In the genomic region with DNA sequence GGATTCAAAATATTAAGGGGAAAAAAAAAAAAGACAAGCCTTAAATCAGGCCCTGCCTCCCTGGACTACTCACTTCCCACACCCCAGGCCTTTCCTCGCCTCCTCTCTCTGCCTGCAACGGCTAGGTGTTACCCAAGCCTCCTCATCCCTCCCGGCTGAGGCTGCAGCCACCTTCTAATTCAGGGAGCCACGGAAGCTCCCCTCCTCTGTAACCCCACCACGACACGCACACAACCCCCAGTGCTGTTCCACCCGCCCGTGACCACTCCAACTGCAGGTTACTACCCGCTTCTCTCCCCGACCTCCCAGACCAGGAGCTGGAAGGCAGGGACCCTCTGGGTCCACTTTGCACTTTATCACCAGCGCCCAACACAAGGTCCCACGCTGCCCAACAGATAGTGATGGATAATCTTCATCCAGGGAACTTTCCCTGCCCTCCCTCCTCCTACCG, we compare ENCODE assay signal across 9 cellular contexts. TPM values are rescaled to one million over a fixed set of nuclear protein-coding genes. Genes with fewer than 3 reads are reported as not detected.
DNase-seq lines count a peak whose midpoint lies in the region; ATAC-seq and TF ChIP-seq lines count a peak whose summit lies in the region.
"Had no signal": no experiment of that assay in that cellular context is flagged by ENCODE, and none has a peak within 500 bp of the region (broad histone marks: within the 10 kb centered on the region; RNA-seq: fewer than 3 reads in every experiment).

No MANE protein-coding gene starts in this region.

- peaks cover 14% of the 10 kb centered on the region for H3K4me1 Mint-ChIP-seq in T-helper 2 cell treated with Interferon-gamma antibody and Interleukin-4, amounts not matched to agents 5 μg/mL and 100 μg/mL, for 36 hours (ENCODE audit: low read depth)
- peaks cover 15% of the 10 kb centered on the region for H3K4me1 Mint-ChIP-seq in activated naive CD8-positive, alpha-beta T cell treated with anti-CD3 and anti-CD28 coated beads, Interleukin-2, amount 10 ng/mL, durations not matched to agents 7 days and 5 days

- no peak overlapping the region for H3K27ac Mint-ChIP-seq in T-helper 2 cell treated with Interferon-gamma antibody and Interleukin-4, amounts not matched to agents 5 μg/mL and 100 μg/mL, for 36 hours
- H3K27ac Mint-ChIP-seq in activated naive CD8-positive, alpha-beta T cell treated with anti-CD3 and anti-CD28 coated beads, Interleukin-2, amount 10 ng/mL, durations not matched to agents 7 days and 5 days, result no peak overlapping the region

- no peaks in the 10 kb centered on the region for H3K27me3 ChIP-seq in thoracic aorta (replicated peaks; ENCODE audit: insufficient read depth)

- no peaks in the 10 kb centered on the region for H3K36me3 ChIP-seq in thoracic aorta

- no peak for DNase-seq in T-helper 2 cell treated with Interferon-gamma antibody and Interleukin-4, amounts not matched to agents 5 μg/mL and 100 μg/mL, for 36 hours (ENCODE audit: low spot score)
- DNase-seq in T-helper 2 cell (no peak), iris pigment epithelial cell (ENCODE audit: low read depth) (peak; percentile 58), thoracic aorta (ENCODE audit: low spot score) (no peak)
- DNase-seq in activated naive CD8-positive, alpha-beta T cell treated with anti-CD3 and anti-CD28 coated beads, Interleukin-2, amount 10 ng/mL, durations not matched to agents 7 days and 5 days, result no peak
- DNase-seq in stimulated activated CD4-positive, alpha-beta T cell treated with anti-CD3 and anti-CD28 coated beads, Interleukin-2, amount 100 ng/mL, for 24 hours, result no peak
- no peak for DNase-seq in activated CD4-positive, CD25-positive, alpha-beta regulatory T cell treated with anti-CD3 and anti-CD28 coated beads, Interleukin-2, amount 50 U/mL, for 72 hours

- ATAC-seq in activated naive CD8-positive, alpha-beta T cell treated with anti-CD3 and anti-CD28 coated beads, Interleukin-2, amount 10 ng/mL, durations not matched to agents 7 days and 5 days (ENCODE audit: low read depth), result no peak
- ATAC-seq in thoracic aorta (ENCODE audit: insufficient number of reproducible peaks, low FRiP score, low read depth) (no peak), HG03025 (IDR thresholded peaks at IDR 0.05; ENCODE audit: low FRiP score, unreplicated experiment) (no peak)

- H3K4me1 ChIP-seq in thoracic aorta (ENCODE audit: control insufficient read depth in 1 of 2, low read depth in 2 of 2), result peaks cover 5 to 17% of the 10 kb centered on the region in 2 donors

- peak overlapping the region; percentile 80 for H3K4me3 ChIP-seq in thoracic aorta

- no peaks in the 10 kb centered on the region for H3K9me3 Mint-ChIP-seq in T-helper 2 cell treated with Interferon-gamma antibody and Interleukin-4, amounts not matched to agents 5 μg/mL and 100 μg/mL, for 36 hours
- H3K9me3 Mint-ChIP-seq in activated naive CD8-positive, alpha-beta T cell treated with anti-CD3 and anti-CD28 coated beads, Interleukin-2, amount 10 ng/mL, durations not matched to agents 7 days and 5 days, result no peaks in the 10 kb centered on the region

- POLR2A ChIA-PET in activated naive CD8-positive, alpha-beta T cell treated with anti-CD3 and anti-CD28 coated beads, Interleukin-2, amount 10 ng/mL, durations not matched to agents 7 days and 5 days (lab: Charles Lee), result no interaction called here

- no peaks in the 10 kb centered on the region for H3K9me3 ChIP-seq in thoracic aorta

- peaks cover 42% of the 10 kb centered on the region for H3K27me3 Mint-ChIP-seq in T-helper 2 cell treated with Interferon-gamma antibody and Interleukin-4, amounts not matched to agents 5 μg/mL and 100 μg/mL, for 36 hours (ENCODE audit: low read depth)
- peaks cover 43% of the 10 kb centered on the region for H3K27me3 Mint-ChIP-seq in activated naive CD8-positive, alpha-beta T cell treated with anti-CD3 and anti-CD28 coated beads, Interleukin-2, amount 10 ng/mL, durations not matched to agents 7 days and 5 days

- no peak for TF ChIP-seq CTCF in thoracic aorta (IDR thresholded peaks at IDR 0.05)

- H3K4me3 Mint-ChIP-seq in T-helper 2 cell treated with Interferon-gamma antibody and Interleukin-4, amounts not matched to agents 5 μg/mL and 100 μg/mL, for 36 hours, result peak overlapping the region; percentile 54
- H3K4me3 Mint-ChIP-seq in activated naive CD8-positive, alpha-beta T cell treated with anti-CD3 and anti-CD28 coated beads, Interleukin-2, amount 10 ng/mL, durations not matched to agents 7 days and 5 days, result peak overlapping the region; percentile 76

- no peaks in the 10 kb centered on the region for H3K36me3 Mint-ChIP-seq in T-helper 2 cell treated with Interferon-gamma antibody and Interleukin-4, amounts not matched to agents 5 μg/mL and 100 μg/mL, for 36 hours (ENCODE audit: low read depth)
- no peaks in the 10 kb centered on the region for H3K36me3 Mint-ChIP-seq in activated naive CD8-positive, alpha-beta T cell treated with anti-CD3 and anti-CD28 coated beads, Interleukin-2, amount 10 ng/mL, durations not matched to agents 7 days and 5 days

- peak overlapping the region; percentile 69 for H3K27ac ChIP-seq in thoracic aorta

RNA-seq across cellular contexts. Expression of a gene that starts 0.9 kb away (rescaled TPM):
- total RNA-seq in activated naive CD8-positive, alpha-beta T cell treated with anti-CD3 and anti-CD28 coated beads, Interleukin-2, amount 10 ng/mL, durations not matched to agents 7 days and 5 days, result under 1 TPM; 0.14 to 0.20 TPM
- total RNA-seq in thoracic aorta, result 10 to 100 TPM; 26.4 to 28.4 TPM

RNA-seq across cellular contexts. Expression of a gene that starts 24.8 kb away (rescaled TPM):
- under 1 TPM; 0.61 to 0.79 TPM for total RNA-seq in activated naive CD8-positive, alpha-beta T cell treated with anti-CD3 and anti-CD28 coated beads, Interleukin-2, amount 10 ng/mL, durations not matched to agents 7 days and 5 days
- 10 to 100 TPM in 1 of 2 donors, 1 to 10 TPM in 1; 5.7 to 24.2 TPM for total RNA-seq in thoracic aorta
- total RNA-seq: HT1080 had no signal

RNA-seq across cellular contexts. Expression of a gene that starts 36.2 kb away (rescaled TPM):
- 1 to 10 TPM; 3.7 to 3.8 TPM for total RNA-seq in activated naive CD8-positive, alpha-beta T cell treated with anti-CD3 and anti-CD28 coated beads, Interleukin-2, amount 10 ng/mL, durations not matched to agents 7 days and 5 days
- total RNA-seq in thoracic aorta, result 10 to 100 TPM in 1 of 2 donors, 1 to 10 TPM in 1; 4.5 to 17.3 TPM

RNA-seq across cellular contexts. Expression of a gene that starts 36.3 kb away (rescaled TPM):
- total RNA-seq in activated naive CD8-positive, alpha-beta T cell treated with anti-CD3 and anti-CD28 coated beads, Interleukin-2, amount 10 ng/mL, durations not matched to agents 7 days and 5 days, result not detected
- total RNA-seq in thoracic aorta, result not detected
- total RNA-seq: HT1080 had no signal

Comparison
In these comparisons a context has a peak if more than half of its experiments do, and no peak if none do; other contexts are left out.
1. RNA of a gene that starts 0.9 kb away (total RNA-seq): 26.4 to 28.4 TPM in thoracic aorta; 0.14 to 0.20 TPM in activated naive CD8-positive, alpha-beta T cell treated with anti-CD3 and anti-CD28 coated beads, Interleukin-2, amount 10 ng/mL, durations not matched to agents 7 days and 5 days; every median in the first group is over 10 times any median in the second.